ENCODE assay signal across 8 cellular contexts in the genomic region with DNA sequence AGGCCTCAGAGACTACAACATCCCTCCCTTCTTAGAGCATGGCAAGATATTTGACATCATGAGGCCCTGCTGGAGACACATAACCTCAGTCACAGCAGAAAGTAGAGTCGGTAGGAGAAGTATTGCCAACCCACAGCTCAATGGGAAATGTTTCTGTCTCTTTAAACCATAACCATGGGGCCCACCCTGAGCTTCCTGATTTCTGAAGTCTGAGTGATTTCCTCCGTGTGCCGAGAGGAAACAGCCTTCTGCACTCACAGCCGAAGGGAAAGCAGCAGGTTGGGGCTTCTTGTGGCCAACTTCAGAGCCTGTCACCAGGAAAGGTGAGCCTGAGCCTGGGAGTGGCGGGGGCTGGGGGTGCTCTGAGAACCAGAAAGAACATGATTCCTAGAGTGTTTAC. TPM values are rescaled to one million over a fixed set of nuclear protein-coding genes. Genes with fewer than 3 reads are reported as not detected.
DNase-seq lines count a peak whose midpoint lies in the region; ATAC-seq and TF ChIP-seq lines count a peak whose summit lies in the region.

A gene (plus strand): TSS at position 246 of the 400 bp plus-strand sequence. CDS start 2,435 bp downstream, outside the sequence.

- no peak for TF ChIP-seq CTCF in PC-9 (conservative IDR thresholded peaks at IDR 0.05)

- no peaks in the 10 kb centered on the region for H3K79me2 ChIP-seq in PC-9 (ENCODE audit: low read depth)

- DNase-seq in NOMO-1 (lab: John Stamatoyannopoulos, UW; ENCODE audit: unreplicated experiment in 2 of 2) (peak; percentile 44 to 70), mesenteric fat pad (ENCODE audit: low spot score) (no peak), PC-9 (no peak)
- peak; percentile 51 for DNase-seq in activated naive CD4-positive, alpha-beta T cell treated with anti-CD3 and anti-CD28 coated beads, Interleukin-2, amount 50 U/mL, for 16 hours
- DNase-seq in NK-92 treated with Interleukin-12 subunit alpha and Interleukin-12 subunit beta, amount 100 ng/mL, for 24 hours (lab: John Stamatoyannopoulos, UW): no peak

- POLR2A ChIA-PET in PC-9 (lab: Charles Lee; ENCODE audit: unreplicated experiment): no interaction called here

- H2AFZ ChIP-seq in PC-9: no peak within 1 kb of the TSS

- intact Hi-C loops in PC-9 (cut with micrococcal nuclease; ENCODE audit: unreplicated experiment): no loop called here

- H3K4me2 ChIP-seq in PC-9: no peak within 1 kb of the TSS

- peaks cover 0 to 4% of the 10 kb centered on the region in 2 donors for H3K4me1 ChIP-seq in muscle layer of duodenum (ENCODE audit: control insufficient read depth in 1 of 2, insufficient read depth in 2 of 2, low read length in 2 of 2)
- H3K4me1 ChIP-seq in PC-9 (replicated peaks; ENCODE audit: insufficient read depth): no peaks in the 10 kb centered on the region

- CTCF ChIA-PET in PC-9 (lab: Charles Lee): no interaction called here

- H4K20me1 ChIP-seq in PC-9 (ENCODE audit: insufficient read depth): no peaks in the 10 kb centered on the region

- peak; percentile 17 for TF ChIP-seq POLR2A in GM15510 (IDR thresholded peaks at IDR 0.05; ENCODE audit: borderline replicate concordance, extremely low read depth, insufficient read length)

- peak within 1 kb of the TSS; percentile 77 for H3K27ac ChIP-seq in muscle layer of duodenum (ENCODE audit: low read length)
- no peak within 1 kb of the TSS for H3K27ac ChIP-seq in PC-9

- H3K4me3 ChIP-seq in muscle layer of duodenum (ENCODE audit: low read depth in 1 of 2, low read length in 2 of 2): peak within 1 kb of the TSS; percentile 42 to 59
- no peak within 1 kb of the TSS for H3K4me3 ChIP-seq in PC-9

- BruUV-seq in PC-9 (replicated peaks; lab: Mats Ljungman, UMichigan): no TSS peak

- H3K36me3 ChIP-seq in muscle layer of duodenum (ENCODE audit: control insufficient read depth in 1 of 2, insufficient read depth in 2 of 2, low read length in 2 of 2) (peaks cover 0 to 9% of the 10 kb centered on the region in 2 donors), PC-9 (ENCODE audit: low read depth) (no peaks in the 10 kb centered on the region)

- H3K9me3 ChIP-seq in muscle layer of duodenum (ENCODE audit: control insufficient read depth in 1 of 2, low read length in 2 of 2): peaks cover 0 to 3% of the 10 kb centered on the region in 2 donors
- no peaks in the 10 kb centered on the region for H3K9me3 ChIP-seq in PC-9 (ENCODE audit: insufficient read depth, low read depth)

- no peak for ATAC-seq in HG02981 (IDR thresholded peaks at IDR 0.05; ENCODE audit: unreplicated experiment)

- no peaks in the 10 kb centered on the region for H3F3A ChIP-seq in PC-9 (ENCODE audit: insufficient read depth, low read depth)

- H3K27me3 ChIP-seq in muscle layer of duodenum (ENCODE audit: low read depth, low read length) (no peaks in the 10 kb centered on the region), PC-9 (ENCODE audit: insufficient read depth, low read depth) (peaks cover 60% of the 10 kb centered on the region)

- H3K9me2 ChIP-seq in PC-9 (ENCODE audit: insufficient read depth): no peaks in the 10 kb centered on the region

RNA-seq across cellular contexts. Expression of the gene that starts here (rescaled TPM):
- total RNA-seq in mesenteric fat pad: 4.4 TPM
- not detected in 2 replicates for total RNA-seq in PC-9 (2021)

Comparison
In these comparisons a context has a peak if more than half of its experiments do, and no peak if none do; other contexts are left out.
1. DNase-seq: peak in NOMO-1 (2 of 2) and activated naive CD4-positive, alpha-beta T cell treated with anti-CD3 and anti-CD28 coated beads, Interleukin-2, amount 50 U/mL, for 16 hours (single experiment); none in mesenteric fat pad (single experiment), NK-92 treated with Interleukin-12 subunit alpha and Interleukin-12 subunit beta, amount 100 ng/mL, for 24 hours (single experiment) and PC-9 (0 of 2).